25 cellular contexts compared by ENCODE assay signal in genomic region chr10:58791137-58791536, GRCh38.
DNase-seq lines count a peak whose midpoint lies in the region; ATAC-seq and TF ChIP-seq lines count a peak whose summit lies in the region.
"Had no signal": no experiment of that assay in that cellular context is flagged by ENCODE, and none has a peak within 500 bp of the region (broad histone marks: within the 10 kb centered on the region; RNA-seq: fewer than 3 reads in every experiment).

No MANE protein-coding gene starts in this region.

- H3K27ac ChIP-seq in ACC112 (ENCODE audit: low read depth, low read length) (peak overlapping the region; percentile 44), mammary epithelial cell (ENCODE audit: insufficient read depth, low read depth, low read length) (no peak overlapping the region), foreskin keratinocyte (no peak overlapping the region), OCI-LY7 (ENCODE audit: low read depth, low read length, poor library complexity, severe bottlenecking) (no peak overlapping the region)
- H3K27ac ChIP-seq: body of pancreas, C4-2B, KMS-11, SJCRH30, skin epidermis, stomach had no signal

- ATAC-seq in foreskin keratinocyte (peak; percentile 66), GM21515 (IDR thresholded peaks at IDR 0.05; ENCODE audit: unreplicated experiment) (no peak)
- ATAC-seq: body of pancreas had no signal

- H3K9ac ChIP-seq in mammary epithelial cell (ENCODE audit: insufficient read depth, low read length) = no peak overlapping the region
- H3K9ac ChIP-seq: KMS-11 had no signal

- no TSS peak for BruUV-seq in mammary epithelial cell (replicated peaks; lab: Mats Ljungman, UMichigan)
- BruUV-seq in OCI-LY7 (replicated peaks; lab: Mats Ljungman, UMichigan) = no TSS peak

- CTCF ChIA-PET in mammary epithelial cell (lab: Charles Lee; ENCODE audit: low non-redundant PET) = no interaction called here
- CTCF ChIA-PET in OCI-LY7 (lab: Charles Lee; ENCODE audit: unreplicated experiment) = no interaction called here

- in situ Hi-C loops in mammary epithelial cell (cut with MboI; ENCODE audit: low sequenced_read_pairs in 2 of 2) = loop anchor here (25.0 kb wide), 4 partner anchors 379 to 796 kb away; partner anchors contain the start of gene PHYHIPL (in 1 of the 2)

- H3K4me2 ChIP-seq in mammary epithelial cell (ENCODE audit: insufficient read depth, low read depth, low read length) (no peak overlapping the region), OCI-LY7 (ENCODE audit: low read length) (no peak overlapping the region)
- H3K4me2 ChIP-seq: KMS-11 had no signal

- H3K27me3 ChIP-seq in ACC112 (ENCODE audit: insufficient read depth, low read length) (no peaks in the 10 kb centered on the region), mammary epithelial cell (ENCODE audit: insufficient read depth, low read length) (no peaks in the 10 kb centered on the region), foreskin keratinocyte (no peaks in the 10 kb centered on the region)
- H3K27me3 ChIP-seq: body of pancreas, SJCRH30, stomach had no signal

- intact Hi-C loops in mammary epithelial cell (cut with micrococcal nuclease) (no loop called here), OCI-LY7 (cut with micrococcal nuclease; ENCODE audit: unreplicated experiment) (no loop called here)

- no peaks in the 10 kb centered on the region for H3K9me2 ChIP-seq in OCI-LY7 (ENCODE audit: insufficient read depth, low read length)

- H3K4me1 ChIP-seq in ACC112 (ENCODE audit: control insufficient read depth, insufficient read depth, low read length, unreplicated experiment) (peaks cover 10% of the 10 kb centered on the region), mammary epithelial cell (ENCODE audit: insufficient read depth, low read length) (peaks cover 7% of the 10 kb centered on the region), foreskin keratinocyte (no peaks in the 10 kb centered on the region), OCI-LY7 (ENCODE audit: insufficient read depth, low read length, poor library complexity, severe bottlenecking) (no peaks in the 10 kb centered on the region)
- H3K4me1 ChIP-seq: SJCRH30, stomach had no signal

- POLR2A ChIA-PET in OCI-LY7 (lab: Charles Lee) = no interaction called here

- H3K9me3 ChIP-seq in mammary epithelial cell (replicated peaks; ENCODE audit: insufficient read depth, low read length) (no peaks in the 10 kb centered on the region), OCI-LY7 (ENCODE audit: low read length) (no peaks in the 10 kb centered on the region)
- H3K9me3 ChIP-seq: body of pancreas, SJCRH30, stomach had no signal

- H3K36me3 ChIP-seq in ACC112 (ENCODE audit: insufficient read depth, low read length) = no peaks in the 10 kb centered on the region
- peaks cover 3% of the 10 kb centered on the region for H3K36me3 ChIP-seq in mammary epithelial cell (ENCODE audit: insufficient read depth, low read length)
- H3K36me3 ChIP-seq in OCI-LY7 (ENCODE audit: insufficient read depth, low read length) = no peaks in the 10 kb centered on the region
- H3K36me3 ChIP-seq: SJCRH30, stomach had no signal

- H2AFZ ChIP-seq in ACC112 (ENCODE audit: low read length, unreplicated experiment) (no peak overlapping the region), mammary epithelial cell (ENCODE audit: low read depth, low read length) (no peak overlapping the region), OCI-LY7 (ENCODE audit: low read length) (no peak overlapping the region)

- no peak for TF ChIP-seq CTCF in mammary epithelial cell (conservative IDR thresholded peaks at IDR 0.05 in 1 of 2, IDR thresholded peaks at IDR 0.05 in 1 of 2; ENCODE audit: extremely low read depth in 1 of 2, insufficient read depth in 1 of 2, low read depth in 1 of 2, low read length in 2 of 2)
- TF ChIP-seq CTCF in foreskin keratinocyte (conservative IDR thresholded peaks at IDR 0.05) = no peak
- TF ChIP-seq CTCF in OCI-LY7 (conservative IDR thresholded peaks at IDR 0.05; ENCODE audit: low read length) = no peak

- DNase-seq in M059J (ENCODE audit: low read depth) (peak; percentile 12), mammary epithelial cell (peak; percentile 30), foreskin keratinocyte (peak; percentile 30 to 56), KG1 (lab: John Stamatoyannopoulos, UW) (no peak), NCI-H69 (lab: John Stamatoyannopoulos, UW) (no peak), OCI-LY7 (ENCODE audit: low spot score) (no peak)
- DNase-seq: activated CD4-positive, alpha-beta T cell treated with anti-CD3 and anti-CD28 coated beads, Interleukin-2, amount 50 U/mL, for 48 hours; activated naive CD4-positive, alpha-beta T cell treated with Interleukin-2 at 50 U/mL for 16 hours; activated T-cell treated with anti-CD3 and anti-CD28 coated beads for 4 hours; body of pancreas; DMS 273 treated with DMSO at 0.1 percent for 48 hours; glutamatergic neuron; midbrain; NCI-H1105 treated with DMSO at 0.1 percent for 48 hours; NCI-H2107; NCI-H524 treated with DMSO at 0.1 percent for 48 hours; stimulated activated CD4-positive, alpha-beta T cell treated with anti-CD3 and anti-CD28 coated beads, Interleukin-4, amount 100 ng/mL, for 1 hour; stomach; T-helper 2 cell had no signal

- H4K20me1 ChIP-seq in mammary epithelial cell (ENCODE audit: insufficient read depth, low read length) = no peaks in the 10 kb centered on the region
- H4K20me1 ChIP-seq in OCI-LY7 (ENCODE audit: insufficient read depth, low read length) = no peaks in the 10 kb centered on the region

- no peaks in the 10 kb centered on the region for H3K79me2 ChIP-seq in ACC112 (ENCODE audit: control insufficient read depth, insufficient read depth, low read length, unreplicated experiment)
- no peaks in the 10 kb centered on the region for H3K79me2 ChIP-seq in mammary epithelial cell (ENCODE audit: insufficient read depth, low read length)
- no peaks in the 10 kb centered on the region for H3K79me2 ChIP-seq in OCI-LY7 (ENCODE audit: insufficient read depth, low read depth, low read length)

- WGBS in mammary epithelial cell (ENCODE audit: low coverage, missing lambda C conversion rate) = 28% methylated on average over 6 of the region's 6 CpGs

- dilution Hi-C loops in mammary epithelial cell (cut with HindIII; ENCODE audit: low sequenced_read_pairs) = loop anchor here (25.0 kb wide), 1 partner anchor 796 kb away; no protein-coding TSS in a partner anchor

- no peak overlapping the region for H3K4me3 ChIP-seq in ACC112 (ENCODE audit: low read depth, low read length)
- no peak overlapping the region for H3K4me3 ChIP-seq in mammary epithelial cell (replicated peaks in 1 of 3; ENCODE audit: insufficient read depth in 1 of 3, low read depth in 2 of 3, low read length in 3 of 3)
- H3K4me3 ChIP-seq in OCI-LY7 (ENCODE audit: low read depth, low read length, poor library complexity, severe bottlenecking) = no peak overlapping the region
- H3K4me3 ChIP-seq: body of pancreas, SJCRH30, skin epidermis, stomach had no signal

Comparison
In these comparisons a context has a peak if more than half of its experiments do, and no peak if none do; other contexts are left out.
1. DNase-seq: peak in M059J (single experiment), mammary epithelial cell (single experiment) and foreskin keratinocyte (2 of 2); none in KG1 (single experiment), NCI-H69 (single experiment) and OCI-LY7 (single experiment).